8 cellular contexts compared by ENCODE assay signal in the genomic region with DNA sequence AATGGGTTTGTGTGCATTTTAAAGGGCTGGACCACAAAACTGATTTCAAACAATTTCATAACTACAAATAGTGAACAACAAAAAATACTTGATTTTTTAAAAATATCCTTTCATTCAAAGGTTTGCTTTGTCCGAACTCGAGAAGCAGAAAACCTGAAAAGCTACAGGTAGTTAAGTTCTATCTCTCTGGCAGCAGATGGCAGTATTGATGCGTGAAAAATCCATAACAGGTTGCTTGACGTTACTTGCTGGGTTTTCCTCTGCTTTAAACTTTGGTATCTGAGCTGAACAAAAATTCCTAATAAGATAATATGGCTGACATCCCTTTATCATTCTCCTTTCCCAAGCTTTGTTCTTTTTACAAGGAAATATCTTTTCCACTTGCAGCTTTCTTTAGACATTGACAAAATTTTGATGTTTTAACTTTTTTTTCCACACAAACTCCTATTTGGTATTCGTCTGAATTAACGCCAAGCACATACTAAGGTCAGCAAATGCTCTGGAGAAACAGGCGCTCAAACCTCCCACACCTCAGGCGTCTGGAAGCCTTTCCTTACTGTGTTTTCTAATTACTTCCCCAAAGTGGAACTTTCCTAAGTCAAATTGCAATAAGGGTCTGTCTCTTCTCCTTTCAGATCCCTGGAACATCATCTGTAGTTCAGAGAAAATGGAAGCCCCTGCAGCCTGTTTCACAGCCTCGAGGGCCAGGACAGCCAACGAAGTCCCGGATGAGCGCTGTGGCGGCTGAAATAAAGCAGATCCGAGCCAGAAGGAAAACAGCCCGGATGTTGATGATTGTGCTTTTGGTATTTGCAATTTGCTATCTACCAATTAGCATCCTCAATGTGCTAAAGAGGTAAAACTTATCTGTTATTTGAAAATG. TPM values are rescaled to one million over a fixed set of nuclear protein-coding genes. Genes with fewer than 3 reads are reported as not detected.
A peak's percentile ranks its signal among the peaks of the same experiment; 100 is the strongest.
DNase-seq lines count a peak whose midpoint lies in the region; ATAC-seq and TF ChIP-seq lines count a peak whose summit lies in the region.

No MANE protein-coding gene starts in this region.

- intact Hi-C loops in thyroid gland (cut with DNase I): no loop called here

- H3K4me3 ChIP-seq in thyroid gland (replicated peaks in 1 of 3): no peak overlapping the region

- no peaks in the 10 kb centered on the region for H3K36me3 ChIP-seq in thyroid gland

- no peaks in the 10 kb centered on the region for H3K27me3 ChIP-seq in thyroid gland

- WGBS in thyroid gland, 2 donors: 33% methylated on average over 15 of the region's 15 CpGs

- TF ChIP-seq POLR2A in thyroid gland (IDR thresholded peaks at IDR 0.05): no peak

- ATAC-seq in HG03095 (IDR thresholded peaks at IDR 0.05; ENCODE audit: unreplicated experiment): peak; percentile 60
- ATAC-seq in HG02840 (IDR thresholded peaks at IDR 0.05; ENCODE audit: low FRiP score, unreplicated experiment): no peak

- peak; percentile 4 for DNase-seq in activated CD4-positive, alpha-beta T cell treated with anti-CD3 and anti-CD28 coated beads for 48 hours
- DNase-seq in activated CD4-positive, alpha-beta T cell treated with anti-CD3 and anti-CD28 coated beads for 4 hours: no peak
- DNase-seq in NCI-H460 (ENCODE audit: extremely low read depth, low read depth): peak; percentile 37
- peak; percentile 70 for DNase-seq in astrocyte of the hippocampus (ENCODE audit: low read depth, low spot score)
- peak; percentile 49 for DNase-seq in iPS-NIHi7 (ENCODE audit: extremely low spot score)
- DNase-seq in thyroid gland: peak; percentile 15 to 30

- H3K9me3 ChIP-seq in thyroid gland: no peaks in the 10 kb centered on the region

- no peaks in the 10 kb centered on the region for H3K4me1 ChIP-seq in thyroid gland

- H3K27ac ChIP-seq in thyroid gland: no peak overlapping the region

- TF ChIP-seq CTCF in thyroid gland (IDR thresholded peaks at IDR 0.05): peak in 5 of 6 experiments; percentile 19 to 80 (median 67)

RNA-seq across cellular contexts. Expression of gene GFRAL, which starts 50.3 kb away (rescaled TPM):
- total RNA-seq in NCI-H460 (2014; rRNA removed; shearing (Covaris generic)): not detected in 2 replicates
- not detected in 2 replicates for polyA plus RNA-seq in NCI-H460 (2014; cell fraction: nucleus; rRNA removed)
- total RNA-seq in thyroid gland: not detected

Comparison
In these comparisons a context has a peak if more than half of its experiments do, and no peak if none do; other contexts are left out.
1. DNase-seq: peak in activated CD4-positive, alpha-beta T cell treated with anti-CD3 and anti-CD28 coated beads for 48 hours (single experiment), NCI-H460 (single experiment), astrocyte of the hippocampus (single experiment), iPS-NIHi7 (single experiment) and thyroid gland (2 of 2); none in activated CD4-positive, alpha-beta T cell treated with anti-CD3 and anti-CD28 coated beads for 4 hours (0 of 2).